In the genomic region with DNA sequence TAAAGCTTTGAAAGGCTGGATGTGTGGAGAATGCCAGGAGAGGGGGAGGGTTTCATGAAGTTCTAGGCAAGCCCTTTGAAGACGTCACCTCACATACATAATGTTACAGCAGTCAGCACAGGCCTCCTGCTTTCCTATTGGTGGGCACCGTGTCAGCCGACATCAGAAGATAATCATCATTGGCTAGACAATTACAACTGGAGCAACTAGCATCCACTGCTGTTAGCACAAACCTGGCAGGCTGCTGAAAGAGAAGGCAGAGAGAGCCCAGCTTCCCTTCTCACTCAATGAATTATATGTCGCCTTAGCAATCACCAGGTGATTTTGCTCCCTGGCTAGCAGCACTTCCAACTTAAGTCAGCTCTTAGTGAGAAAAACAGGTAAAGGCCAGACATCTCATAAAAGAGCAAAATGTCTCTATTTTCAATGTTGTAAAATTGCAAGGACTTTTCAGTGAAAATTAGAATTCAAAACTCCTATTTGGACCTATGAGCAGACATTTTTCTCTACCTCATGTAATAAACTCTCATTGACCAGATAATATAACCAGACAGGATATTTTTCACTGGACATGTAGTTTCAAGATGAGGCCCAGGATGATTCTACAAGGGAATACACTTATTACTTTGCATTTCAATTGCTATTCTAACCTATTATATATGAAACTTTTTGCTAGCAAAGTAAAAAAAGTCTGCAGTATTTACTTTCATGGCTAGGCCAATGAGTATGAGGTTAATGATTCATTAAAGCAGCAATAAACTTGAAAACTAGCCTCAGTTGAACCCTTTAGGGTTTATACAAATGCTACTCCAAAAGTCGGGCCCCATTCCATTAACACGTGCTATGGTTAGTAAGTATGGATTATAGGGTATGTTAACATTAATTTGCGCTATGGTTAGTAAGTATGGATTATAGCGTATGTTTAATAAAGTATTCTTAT, we compare ENCODE assay signal across 8 cellular contexts. TPM values are rescaled to one million over a fixed set of nuclear protein-coding genes. Genes with fewer than 3 reads are reported as not detected.
A peak's percentile ranks its signal among the peaks of the same experiment; 100 is the strongest.
DNase-seq lines count a peak whose midpoint lies in the region; ATAC-seq and TF ChIP-seq lines count a peak whose summit lies in the region.

No MANE protein-coding gene starts in this region.

- H3K4me3 ChIP-seq in fibroblast of the aortic adventitia (ENCODE audit: low read depth, low read length) = no peak overlapping the region
- H3K4me3 ChIP-seq in neuronal stem cell (ENCODE audit: low read length in 2 of 2) = no peak overlapping the region
- H3K4me3 ChIP-seq in testis = no peak overlapping the region

- H3K36me3 Mint-ChIP-seq in Calu3 (ENCODE audit: insufficient read depth, unreplicated experiment) = peaks cover 37% of the 10 kb centered on the region

- H2AFZ ChIP-seq in neuronal stem cell (ENCODE audit: low read length) = no peak overlapping the region

- H2BK120ac ChIP-seq in neuronal stem cell (ENCODE audit: low read depth, low read length) = no peak overlapping the region

- peaks cover 3% of the 10 kb centered on the region for H3K79me1 ChIP-seq in neuronal stem cell (ENCODE audit: low read depth, low read length)

- H3K4me1 ChIP-seq in neuronal stem cell (ENCODE audit: control insufficient read depth in 2 of 2, insufficient read depth in 1 of 2, low read depth in 1 of 2, low read length in 2 of 2) (peaks cover 2 to 30% of the 10 kb centered on the region in 2 donors), testis (peaks cover 9% of the 10 kb centered on the region)

- H3K4me2 ChIP-seq in neuronal stem cell (ENCODE audit: insufficient read depth, low read length, poor library complexity, severe bottlenecking) = no peak overlapping the region

- H3K27ac ChIP-seq in neuronal stem cell (replicated peaks; ENCODE audit: low read length) (peak overlapping the region; percentile 76), testis (no peak overlapping the region)

- H3K23ac ChIP-seq in neuronal stem cell (ENCODE audit: low read depth, low read length, poor library complexity) = no peak overlapping the region

- no peak overlapping the region for H3K14ac ChIP-seq in neuronal stem cell (ENCODE audit: low read length)

- H3K27me3 Mint-ChIP-seq in Calu3 (ENCODE audit: unreplicated experiment) = no peaks in the 10 kb centered on the region

- H3K9ac ChIP-seq in neuronal stem cell (ENCODE audit: low read depth, low read length, poor library complexity) = no peak overlapping the region

- DNase-seq in Calu3 (peak; percentile 16), HPDE6-E6E7 (ENCODE audit: extremely low spot score) (peak; percentile 36), OCI-M1 (lab: John Stamatoyannopoulos, UW) (peak; percentile 97), fibroblast of the aortic adventitia (ENCODE audit: low read depth) (peak; percentile 94), neuronal stem cell (ENCODE audit: low spot score) (peak; percentile 73), testis (peak; percentile 88)
- peak; percentile 36 to 51 for DNase-seq in activated T-helper 1 cell treated with anti-CD3 and anti-CD28 coated beads, Interleukin-2, amount 50 U/mL, for 16 hours (ENCODE audit: low read depth in 1 of 2, low spot score in 1 of 2)

- WGBS in neuronal stem cell (ENCODE audit: extremely low coverage in 2 of 2, insufficient read length in 2 of 2, insufficient replicate concordance in 1 of 2), 2 donors = 100% methylated on average over 2 of the region's 8 CpGs; no CpG with 5 or more reads in 1 of the 2 donors
- 53 to 61% methylated on average over 8 of the region's 8 CpGs for WGBS in testis, 2 donors

- no peak for TF ChIP-seq POLR2A in testis (IDR thresholded peaks at IDR 0.05)

- no peak overlapping the region for H4K91ac ChIP-seq in neuronal stem cell (ENCODE audit: low read depth, low read length, poor library complexity)

- no peak overlapping the region for H2BK15ac ChIP-seq in neuronal stem cell (ENCODE audit: low read length)

- H3K9me3 ChIP-seq in neuronal stem cell (replicated peaks in 1 of 2; ENCODE audit: control insufficient read depth in 2 of 2, insufficient read depth in 1 of 2, low read depth in 1 of 2, low read length in 2 of 2) (no peaks in the 10 kb centered on the region), testis (no peaks in the 10 kb centered on the region)

- H3K18ac ChIP-seq in neuronal stem cell (ENCODE audit: low read length) = no peak overlapping the region

- H3K4me3 Mint-ChIP-seq in Calu3 (ENCODE audit: low read depth, unreplicated experiment) = no peak overlapping the region

- no peak overlapping the region for H3K4ac ChIP-seq in neuronal stem cell (ENCODE audit: low read length)

- intact Hi-C loops in Calu3 (cut with micrococcal nuclease; ENCODE audit: unreplicated experiment) (loop anchor here (10.0 kb wide), 2 partner anchors 189 to 321 kb away; no protein-coding TSS in a partner anchor), testis (cut with DNase I; ENCODE audit: low total_unique reads) (no loop called here)

- H2BK5ac ChIP-seq in neuronal stem cell (ENCODE audit: low read length) = no peak overlapping the region

- TF ChIP-seq CTCF in Calu3 (IDR thresholded peaks at IDR 0.05; ENCODE audit: unreplicated experiment) (no peak), fibroblast of the aortic adventitia (IDR thresholded peaks at IDR 0.05; ENCODE audit: insufficient read depth, low read length) (no peak), testis (IDR thresholded peaks at IDR 0.05) (no peak)

- peak; percentile 71 for ATAC-seq in GM21360 (IDR thresholded peaks at IDR 0.05; ENCODE audit: unreplicated experiment)

- no TSS peak for BruUV-seq in Calu3 (replicated peaks; lab: Mats Ljungman, UMichigan)

- H3K36me3 ChIP-seq in neuronal stem cell (replicated peaks in 1 of 2; ENCODE audit: control insufficient read depth in 2 of 2, insufficient read depth in 2 of 2, low read length in 2 of 2) (peaks cover 0 to 61% of the 10 kb centered on the region in 2 donors), testis (ENCODE audit: low read depth, missing control alignments) (no peaks in the 10 kb centered on the region)

- peaks cover 27% of the 10 kb centered on the region for H3K4me1 Mint-ChIP-seq in Calu3 (ENCODE audit: low read depth, unreplicated experiment)

- no peak overlapping the region for H3K27ac Mint-ChIP-seq in Calu3 (ENCODE audit: unreplicated experiment)

- H3K27me3 ChIP-seq in neuronal stem cell (ENCODE audit: control insufficient read depth in 3 of 3, insufficient read depth in 3 of 3, low read depth in 1 of 3, low read length in 3 of 3) (no peaks in the 10 kb centered on the region), testis (no peaks in the 10 kb centered on the region)

- no peak overlapping the region for H2AK5ac ChIP-seq in neuronal stem cell (ENCODE audit: low read depth, low read length)

- H2BK12ac ChIP-seq in neuronal stem cell (ENCODE audit: low read length) = no peak overlapping the region

- H3K9me3 Mint-ChIP-seq in Calu3 (ENCODE audit: low read depth, unreplicated experiment) = no peaks in the 10 kb centered on the region

- H4K8ac ChIP-seq in neuronal stem cell (ENCODE audit: low read depth, low read length) = no peak overlapping the region

- CTCF ChIA-PET in Calu3 (lab: Charles Lee) = no interaction called here

RNA-seq across cellular contexts. Expression of a gene that starts 4.3 kb away (rescaled TPM):
- total RNA-seq in Calu3 (2022) = 26.1 and 31.3 TPM in 2 replicates
- 18.2 and 23.0 TPM in 2 replicates for total RNA-seq in fibroblast of the aortic adventitia (ENCODE audit: low replicate concordance)
- 73.8 TPM for polyA plus RNA-seq in neuronal stem cell (2013, experiment 1 of 2)
- polyA plus RNA-seq in neuronal stem cell (2013, experiment 2 of 2) = 73.6 TPM
- 1 to 10 TPM; 1.3 to 1.5 TPM for total RNA-seq in testis
- polyA plus RNA-seq in testis (ENCODE audit: insufficient read depth, low read depth, low replicate concordance) = 3.5 TPM

Comparison
In these comparisons a context has a peak if more than half of its experiments do, and no peak if none do; other contexts are left out.
1. DNase-seq: peak in every context shown above with its lines; median percentile 97 in OCI-M1; 94 in fibroblast of the aortic adventitia; 88 in testis; 73 in neuronal stem cell; 44 in activated T-helper 1 cell treated with anti-CD3 and anti-CD28 coated beads, Interleukin-2, amount 50 U/mL, for 16 hours; 36 in HPDE6-E6E7; 16 in Calu3.